Comparison of ENCODE assay signal across 13 cellular contexts in the genomic region with DNA sequence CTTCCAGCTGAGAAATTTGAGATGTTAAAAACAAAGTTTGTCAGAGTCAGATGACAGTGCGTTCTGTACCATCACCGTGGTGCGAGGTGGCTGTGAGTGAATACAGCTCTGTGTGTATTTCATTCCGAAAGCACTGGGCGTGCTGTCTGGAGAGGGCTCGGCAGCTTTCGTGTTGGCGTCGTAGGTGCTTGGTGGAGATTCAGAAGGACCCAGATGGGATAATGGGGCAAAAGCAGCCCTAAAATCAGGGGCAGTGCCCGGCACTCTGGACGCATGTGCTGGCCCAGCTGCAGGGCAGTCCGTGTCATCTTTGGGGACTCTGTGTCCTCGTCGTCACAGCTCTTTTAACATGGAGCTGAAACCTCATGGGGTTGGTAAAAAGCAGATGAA.
DNase-seq lines count a peak whose midpoint lies in the region; ATAC-seq and TF ChIP-seq lines count a peak whose summit lies in the region.
"Had no signal": no experiment of that assay in that cellular context is flagged by ENCODE, and none has a peak within 500 bp of the region (broad histone marks: within the 10 kb centered on the region; RNA-seq: fewer than 3 reads in every experiment).

No MANE protein-coding gene starts in this region.

- peak overlapping the region; percentile 34 to 95 (median 55) for H3K27ac Mint-ChIP-seq in brain
- no peak overlapping the region for H3K27ac Mint-ChIP-seq in stimulated activated memory B cell treated with anti-CD40 and anti-IgM and Interleukin-4, amounts not matched to agents 10 μg/mL and 1 μg/mL and 100 μg/mL, for 72 hours
- H3K27ac Mint-ChIP-seq: IgD-negative memory B cell had no signal

- TF ChIP-seq CTCF in brain (conservative IDR thresholded peaks at IDR 0.05) (no peak), transverse colon (IDR thresholded peaks at IDR 0.05) (no peak)

- H3K4me1 Mint-ChIP-seq in brain, result peaks cover 46% of the 10 kb centered on the region
- peaks cover 5% of the 10 kb centered on the region for H3K4me1 Mint-ChIP-seq in stimulated activated memory B cell treated with anti-CD40 and anti-IgM and Interleukin-4, amounts not matched to agents 10 μg/mL and 1 μg/mL and 100 μg/mL, for 72 hours

- H3K27ac ChIP-seq in transverse colon, result peak overlapping the region; percentile 25 to 76 (median 55)

- H3K9me3 ChIP-seq in transverse colon, result no peaks in the 10 kb centered on the region

- TF ChIP-seq EP300 in transverse colon (IDR thresholded peaks at IDR 0.05; ENCODE audit: low read depth), result no peak

- no peaks in the 10 kb centered on the region for H3K9me3 Mint-ChIP-seq in brain
- H3K9me3 Mint-ChIP-seq in stimulated activated memory B cell treated with anti-CD40 and anti-IgM and Interleukin-4, amounts not matched to agents 10 μg/mL and 1 μg/mL and 100 μg/mL, for 72 hours, result no peaks in the 10 kb centered on the region
- H3K9me3 Mint-ChIP-seq: IgD-negative memory B cell had no signal

- peaks cover 0 to 19% (median 3%) of the 10 kb centered on the region in 4 donors for H3K4me1 ChIP-seq in transverse colon

- peak overlapping the region in 1 of 5 experiments; percentile 11 for H3K4me3 Mint-ChIP-seq in brain
- no peak overlapping the region for H3K4me3 Mint-ChIP-seq in stimulated activated memory B cell treated with anti-CD40 and anti-IgM and Interleukin-4, amounts not matched to agents 10 μg/mL and 1 μg/mL and 100 μg/mL, for 72 hours
- H3K4me3 Mint-ChIP-seq: IgD-negative memory B cell had no signal

- H3K36me3 Mint-ChIP-seq in brain, result peaks cover 28% of the 10 kb centered on the region
- peaks cover 33% of the 10 kb centered on the region for H3K36me3 Mint-ChIP-seq in stimulated activated memory B cell treated with anti-CD40 and anti-IgM and Interleukin-4, amounts not matched to agents 10 μg/mL and 1 μg/mL and 100 μg/mL, for 72 hours

- H3K27me3 Mint-ChIP-seq in brain, result no peaks in the 10 kb centered on the region
- no peaks in the 10 kb centered on the region for H3K27me3 Mint-ChIP-seq in stimulated activated memory B cell treated with anti-CD40 and anti-IgM and Interleukin-4, amounts not matched to agents 10 μg/mL and 1 μg/mL and 100 μg/mL, for 72 hours
- H3K27me3 Mint-ChIP-seq: IgD-negative memory B cell had no signal

- H3K4me3 ChIP-seq in transverse colon, result no peak overlapping the region

- intact Hi-C loops in transverse colon (cut with DNase I; ENCODE audit: low total_unique reads), result no loop called here

- ATAC-seq in stimulated activated memory B cell treated with anti-CD40 and anti-IgM and Interleukin-4, amounts not matched to agents 10 μg/mL and 1 μg/mL and 100 μg/mL, for 72 hours, result no peak

- no peak for TF ChIP-seq POLR2A in transverse colon (IDR thresholded peaks at IDR 0.05)

- DNase-seq in activated effector memory CD4-positive, alpha-beta T cell treated with anti-CD3 and anti-CD28 coated beads, Interleukin-2, amount 50 U/mL, for 16 hours, result peak; percentile 55
- no peak for DNase-seq in activated effector memory CD4-positive, alpha-beta T cell treated with Interleukin-2 at 50 U/mL for 16 hours
- DNase-seq in midbrain (lab: John Stamatoyannopoulos, UW), result peak; percentile 70
- no peak for DNase-seq in transverse colon
- no peak for DNase-seq in NCI-H2029 (lab: John Stamatoyannopoulos, UW)
- DNase-seq in activated gamma-delta T cell (lab: John Stamatoyannopoulos, UW), result no peak
- DNase-seq: activated CD4-positive, alpha-beta T cell treated with anti-CD3 and anti-CD28 coated beads for 1 hour; NCI-H2107; RPMI8226; stimulated activated CD4-positive, alpha-beta T cell treated with anti-CD3 and anti-CD28 coated beads, Interleukin-2, amount 100 ng/mL, for 48 hours had no signal

- WGBS in transverse colon (ENCODE audit: low coverage in 1 of 2), 2 donors, result 73 to 93% methylated on average over 3 to 14 of the region's 14 CpGs

- H3K27me3 ChIP-seq in transverse colon, result no peaks in the 10 kb centered on the region

- peaks cover 0 to 10% (median 0%) of the 10 kb centered on the region in 4 donors for H3K36me3 ChIP-seq in transverse colon

- in situ Hi-C loops in transverse colon (cut with MboI; ENCODE audit: low pct_ligation_motif_present in 1 of 4, low pct_unique_long_range_greater_than_20kb in 1 of 4, low sequenced_read_pairs in 3 of 4), result no loop called here

Comparison
In these comparisons a context has a peak if more than half of its experiments do, and no peak if none do; other contexts are left out.
1. DNase-seq: peak in activated effector memory CD4-positive, alpha-beta T cell treated with anti-CD3 and anti-CD28 coated beads, Interleukin-2, amount 50 U/mL, for 16 hours (single experiment) and midbrain (single experiment); none in activated effector memory CD4-positive, alpha-beta T cell treated with Interleukin-2 at 50 U/mL for 16 hours (single experiment), transverse colon (single experiment), NCI-H2029 (single experiment) and activated gamma-delta T cell (single experiment).